ENCODE assay signal across 8 cellular contexts in the genomic region with DNA sequence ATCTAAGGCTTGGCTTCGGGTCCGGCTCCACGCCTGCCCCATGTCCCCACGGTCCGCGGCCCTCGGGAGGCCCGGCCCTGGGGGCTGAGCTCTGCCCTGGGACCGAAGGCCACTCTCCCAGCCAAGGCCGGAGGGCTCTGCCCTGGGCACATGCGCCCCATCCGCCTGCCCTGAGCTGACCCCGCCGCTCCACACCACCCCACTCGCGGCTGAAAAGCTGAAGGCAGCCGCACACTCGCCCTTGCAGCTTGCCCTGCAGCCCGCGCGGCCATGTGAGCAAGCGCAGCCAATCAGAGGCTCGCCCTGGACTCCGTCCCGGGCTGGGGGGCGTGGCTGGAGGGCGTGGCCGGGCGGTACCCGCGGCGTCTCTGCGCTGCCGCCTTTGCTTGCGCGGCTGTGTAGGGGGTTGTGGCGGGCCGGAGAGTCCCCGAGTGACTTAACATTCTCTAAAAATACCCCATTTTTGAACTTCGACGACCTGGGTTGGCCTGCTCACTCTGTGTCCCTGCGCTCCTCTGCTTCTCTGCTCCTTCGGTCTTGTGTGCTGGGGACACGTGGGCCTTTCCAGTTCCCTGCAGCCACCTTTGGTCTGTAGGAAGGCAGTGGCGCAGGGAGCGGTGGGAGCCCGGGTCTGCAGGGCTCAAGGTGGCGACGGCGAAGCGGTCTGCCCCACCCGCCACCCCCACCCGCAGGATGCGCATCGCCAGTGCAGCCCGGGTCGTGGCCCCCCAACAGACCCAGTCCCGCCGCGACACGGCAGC. TPM values are rescaled to one million over a fixed set of nuclear protein-coding genes. Genes with fewer than 3 reads are reported as not detected.
DNase-seq lines count a peak whose midpoint lies in the region; ATAC-seq and TF ChIP-seq lines count a peak whose summit lies in the region.

No MANE protein-coding gene starts in this region.

- no peaks in the 10 kb centered on the region for H3K36me3 Mint-ChIP-seq in T-helper 2 cell treated with Interferon-gamma antibody and Interleukin-4, amounts not matched to agents 5 μg/mL and 100 μg/mL, for 36 hours (ENCODE audit: low read depth)

- ATAC-seq in HG02623 (IDR thresholded peaks at IDR 0.05; ENCODE audit: unreplicated experiment) (peak; percentile 95), sciatic nerve (peak; percentile 98)

- peak overlapping the region; percentile 64 to 73 for H3K4me3 ChIP-seq in ascending aorta

- peak overlapping the region; percentile 93 for H3K4me3 Mint-ChIP-seq in T-helper 2 cell treated with Interferon-gamma antibody and Interleukin-4, amounts not matched to agents 5 μg/mL and 100 μg/mL, for 36 hours

- no peaks in the 10 kb centered on the region for H3K9me3 ChIP-seq in ascending aorta

- in situ Hi-C loops in GM13977 (cut with MboI; ENCODE audit: low pct_unique_long_range_greater_than_20kb, low sequenced_read_pairs, unreplicated experiment): loop anchor here (25.0 kb wide), 1 partner anchor 237 kb away; no protein-coding TSS in a partner anchor

- peak overlapping the region; percentile 70 for H3K27ac Mint-ChIP-seq in T-helper 2 cell treated with Interferon-gamma antibody and Interleukin-4, amounts not matched to agents 5 μg/mL and 100 μg/mL, for 36 hours

- TF ChIP-seq CTCF in GM13977 (IDR thresholded peaks at IDR 0.05; ENCODE audit: extremely low read depth, insufficient read depth, missing control alignments) (no peak), ascending aorta (IDR thresholded peaks at IDR 0.05) (peak in 1 of 3 experiments; percentile 26)

- H3K27me3 Mint-ChIP-seq in T-helper 2 cell treated with Interferon-gamma antibody and Interleukin-4, amounts not matched to agents 5 μg/mL and 100 μg/mL, for 36 hours (ENCODE audit: low read depth): no peaks in the 10 kb centered on the region

- H3K9me3 Mint-ChIP-seq in T-helper 2 cell treated with Interferon-gamma antibody and Interleukin-4, amounts not matched to agents 5 μg/mL and 100 μg/mL, for 36 hours: no peaks in the 10 kb centered on the region

- no peaks in the 10 kb centered on the region for H3K36me3 ChIP-seq in ascending aorta

- H3K4me1 ChIP-seq in ascending aorta: peaks cover 3 to 4% of the 10 kb centered on the region in 2 donors

- H3K27me3 ChIP-seq in ascending aorta: no peaks in the 10 kb centered on the region

- intact Hi-C loops in ascending aorta (cut with DNase I): loop anchor here (1.0 to 5.0 kb wide), 6 partner anchors 22 to 237 kb away; partner anchors contain the start of genes DHRS7B and NATD1
- intact Hi-C loops in sciatic nerve (cut with DNase I): loop anchor here (10.0 kb wide), 1 partner anchor 61 kb away; the partner anchor contains the start of gene TMEM11

- peak overlapping the region in 1 of 2 donors; percentile 31 for H3K27ac ChIP-seq in ascending aorta

- DNase-seq in GM13977 (ENCODE audit: low spot score): peak; percentile 98
- peak; percentile 85 for DNase-seq in NCI-H1105 (lab: John Stamatoyannopoulos, UW)
- DNase-seq in T-helper 2 cell treated with Interferon-gamma antibody and Interleukin-4, amounts not matched to agents 5 μg/mL and 100 μg/mL, for 36 hours (ENCODE audit: low spot score): peak; percentile 95
- peak; percentile 70 to 95 for DNase-seq in ascending aorta (ENCODE audit: low spot score in 2 of 2)
- peak; percentile 40 to 97 (median 90) for DNase-seq in hypothalamus (lab: John Stamatoyannopoulos, UW)
- DNase-seq in sciatic nerve (ENCODE audit: low spot score): peak; percentile 98
- DNase-seq in NCI-H2029 treated with DMSO at 0.1 percent for 48 hours (lab: John Stamatoyannopoulos, UW): no peak

- peaks cover 34% of the 10 kb centered on the region for H3K4me1 Mint-ChIP-seq in T-helper 2 cell treated with Interferon-gamma antibody and Interleukin-4, amounts not matched to agents 5 μg/mL and 100 μg/mL, for 36 hours (ENCODE audit: low read depth)

RNA-seq across cellular contexts. Expression of gene MAP2K3, which starts 8.8 kb away (rescaled TPM):
- total RNA-seq in ascending aorta (294 TPM), sciatic nerve (42.2 TPM)

RNA-seq across cellular contexts. Expression of gene NATD1, which starts 22.5 kb away (rescaled TPM):
- total RNA-seq in ascending aorta (13.4 TPM), sciatic nerve (9.3 TPM)
